ENCODE assay signal across 1 cellular context in the genomic region with DNA sequence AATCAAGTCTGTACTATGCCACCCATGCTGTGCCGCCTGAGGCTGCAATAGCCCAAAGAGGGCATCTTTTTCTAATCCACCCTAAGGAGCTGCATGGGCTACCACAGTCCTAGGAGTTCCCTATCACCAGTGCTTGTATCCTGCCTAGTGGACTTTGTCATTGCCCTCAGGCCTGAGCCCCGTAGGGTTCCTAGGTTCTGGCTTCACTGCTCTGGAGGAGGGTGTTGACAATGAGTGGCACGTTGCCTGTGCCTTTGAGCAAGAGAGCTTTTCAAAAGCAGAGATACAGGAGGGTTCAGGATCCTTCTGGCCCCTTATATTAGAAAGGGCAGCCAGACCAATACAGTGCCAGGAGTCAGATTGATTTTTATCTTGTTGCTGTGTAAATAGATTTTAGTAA.
TF ChIP-seq lines count a peak whose summit lies in the region.

No MANE protein-coding gene starts in this region.

TF ChIP-seq in liver, 16 proteins besides CTCF, POLR2A, EP300 and RAD21 (continued from another document):
- TF ChIP-seq, protein P1, sequence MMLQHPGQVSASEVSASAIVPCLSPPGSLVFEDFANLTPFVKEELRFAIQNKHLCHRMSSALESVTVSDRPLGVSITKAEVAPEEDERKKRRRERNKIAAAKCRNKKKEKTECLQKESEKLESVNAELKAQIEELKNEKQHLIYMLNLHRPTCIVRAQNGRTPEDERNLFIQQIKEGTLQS (IDR thresholded peaks at IDR 0.05), result no peak
- TF ChIP-seq NR2F2 (IDR thresholded peaks at IDR 0.05) (no peak), RXRA (IDR thresholded peaks at IDR 0.05) (no peak), HNF4A (conservative IDR thresholded peaks at IDR 0.05) (peak; percentile 52 to 62), GABPA (IDR thresholded peaks at IDR 0.05 in 1 of 2, conservative IDR thresholded peaks at IDR 0.05 in 1 of 2) (no peak), FOXA2 (IDR thresholded peaks at IDR 0.05) (peak; percentile 16), SP1 (IDR thresholded peaks at IDR 0.05) (peak; percentile 19), YY1 (IDR thresholded peaks at IDR 0.05) (no peak)
- TF ChIP-seq, protein P2, sequence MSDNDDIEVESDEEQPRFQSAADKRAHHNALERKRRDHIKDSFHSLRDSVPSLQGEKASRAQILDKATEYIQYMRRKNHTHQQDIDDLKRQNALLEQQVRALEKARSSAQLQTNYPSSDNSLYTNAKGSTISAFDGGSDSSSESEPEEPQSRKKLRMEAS (IDR thresholded peaks at IDR 0.05), result no peak
- TF ChIP-seq, protein P3, sequence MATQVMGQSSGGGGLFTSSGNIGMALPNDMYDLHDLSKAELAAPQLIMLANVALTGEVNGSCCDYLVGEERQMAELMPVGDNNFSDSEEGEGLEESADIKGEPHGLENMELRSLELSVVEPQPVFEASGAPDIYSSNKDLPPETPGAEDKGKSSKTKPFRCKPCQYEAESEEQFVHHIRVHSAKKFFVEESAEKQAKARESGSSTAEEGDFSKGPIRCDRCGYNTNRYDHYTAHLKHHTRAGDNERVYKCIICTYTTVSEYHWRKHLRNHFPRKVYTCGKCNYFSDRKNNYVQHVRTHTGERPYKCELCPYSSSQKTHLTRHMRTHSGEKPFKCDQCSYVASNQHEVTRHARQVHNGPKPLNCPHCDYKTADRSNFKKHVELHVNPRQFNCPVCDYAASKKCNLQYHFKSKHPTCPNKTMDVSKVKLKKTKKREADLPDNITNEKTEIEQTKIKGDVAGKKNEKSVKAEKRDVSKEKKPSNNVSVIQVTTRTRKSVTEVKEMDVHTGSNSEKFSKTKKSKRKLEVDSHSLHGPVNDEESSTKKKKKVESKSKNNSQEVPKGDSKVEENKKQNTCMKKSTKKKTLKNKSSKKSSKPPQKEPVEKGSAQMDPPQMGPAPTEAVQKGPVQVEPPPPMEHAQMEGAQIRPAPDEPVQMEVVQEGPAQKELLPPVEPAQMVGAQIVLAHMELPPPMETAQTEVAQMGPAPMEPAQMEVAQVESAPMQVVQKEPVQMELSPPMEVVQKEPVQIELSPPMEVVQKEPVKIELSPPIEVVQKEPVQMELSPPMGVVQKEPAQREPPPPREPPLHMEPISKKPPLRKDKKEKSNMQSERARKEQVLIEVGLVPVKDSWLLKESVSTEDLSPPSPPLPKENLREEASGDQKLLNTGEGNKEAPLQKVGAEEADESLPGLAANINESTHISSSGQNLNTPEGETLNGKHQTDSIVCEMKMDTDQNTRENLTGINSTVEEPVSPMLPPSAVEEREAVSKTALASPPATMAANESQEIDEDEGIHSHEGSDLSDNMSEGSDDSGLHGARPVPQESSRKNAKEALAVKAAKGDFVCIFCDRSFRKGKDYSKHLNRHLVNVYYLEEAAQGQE (IDR thresholded peaks at IDR 0.05), result no peak
